15 cellular contexts compared by ENCODE assay signal in genomic region chr2:182946949-182947348, GRCh38.
A peak's percentile ranks its signal among the peaks of the same experiment; 100 is the strongest.
DNase-seq lines count a peak whose midpoint lies in the region; ATAC-seq and TF ChIP-seq lines count a peak whose summit lies in the region.
"Had no signal": no experiment of that assay in that cellular context is flagged by ENCODE, and none has a peak within 500 bp of the region (broad histone marks: within the 10 kb centered on the region; RNA-seq: fewer than 3 reads in every experiment).

No MANE protein-coding gene starts in this region.

- peaks cover 0 to 3% (median under 1%) of the 10 kb centered on the region in 4 donors for H3K4me1 Mint-ChIP-seq in CD4-positive, alpha-beta memory T cell
- no peaks in the 10 kb centered on the region for H3K4me1 Mint-ChIP-seq in T-cell
- H3K4me1 Mint-ChIP-seq: activated B cell treated with CpG ODN at 0.5 μM for 24 hours had no signal

- no peak overlapping the region for H3K4me3 Mint-ChIP-seq in CD4-positive, alpha-beta memory T cell
- H3K4me3 Mint-ChIP-seq in T-cell, result no peak overlapping the region
- H3K4me3 Mint-ChIP-seq: activated B cell treated with CpG ODN at 0.5 μM for 24 hours; activated T-helper 1 cell treated with anti-CD3 and anti-CD28 coated beads, Interleukin-12 subunit alpha, Interleukin-12 subunit beta, Interleukin-2, Interleukin-4 antibody, amounts not matched to agents 30 ng/mL and 10 ng/mL and 1 ng/mL, durations not matched to agents 14 hours and 24 hours and 36 hours had no signal

- intact Hi-C loops in CD4-positive, alpha-beta memory T cell (cut with micrococcal nuclease), result no loop called here

- peaks cover 8 to 16% of the 10 kb centered on the region in 2 donors for H3K36me3 Mint-ChIP-seq in CD4-positive, alpha-beta memory T cell
- H3K36me3 Mint-ChIP-seq in T-cell, result peaks cover 24% of the 10 kb centered on the region

- H3K27me3 Mint-ChIP-seq in CD4-positive, alpha-beta memory T cell, result no peaks in the 10 kb centered on the region
- H3K27me3 Mint-ChIP-seq in T-cell, result no peaks in the 10 kb centered on the region
- H3K27me3 Mint-ChIP-seq: activated B cell treated with CpG ODN at 0.5 μM for 24 hours had no signal

- no peaks in the 10 kb centered on the region for H3K27me3 ChIP-seq in CD4-positive, alpha-beta memory T cell (ENCODE audit: insufficient read depth, low read length)
- no peaks in the 10 kb centered on the region for H3K27me3 ChIP-seq in SJCRH30
- H3K27me3 ChIP-seq: BLaER1 treated with 17β-estradiol and CSF1 and Interleukin-3, amounts not matched to agents 10 nM and 100 nM; body of pancreas had no signal

- no peaks in the 10 kb centered on the region for H3K9me3 ChIP-seq in CD4-positive, alpha-beta memory T cell (ENCODE audit: control insufficient read depth in 1 of 2, low read length in 2 of 2)
- no peaks in the 10 kb centered on the region for H3K9me3 ChIP-seq in SJCRH30 (replicated peaks)
- H3K9me3 ChIP-seq: BLaER1 treated with 17β-estradiol and CSF1 and Interleukin-3, amounts not matched to agents 10 nM and 100 nM; body of pancreas had no signal

- CTCF ChIA-PET in CD4-positive, alpha-beta memory T cell (lab: Charles Lee; ENCODE audit: partially characterized antibody), result no interaction called here
- CTCF ChIA-PET in T-cell (lab: Charles Lee), result no interaction called here

- no peak overlapping the region for H3K27ac Mint-ChIP-seq in CD4-positive, alpha-beta memory T cell
- no peak overlapping the region for H3K27ac Mint-ChIP-seq in T-cell
- H3K27ac Mint-ChIP-seq: activated B cell treated with CpG ODN at 0.5 μM for 24 hours; activated T-helper 1 cell treated with anti-CD3 and anti-CD28 coated beads, Interleukin-12 subunit alpha, Interleukin-12 subunit beta, Interleukin-2, Interleukin-4 antibody, amounts not matched to agents 30 ng/mL and 10 ng/mL and 1 ng/mL, durations not matched to agents 14 hours and 24 hours and 36 hours had no signal

- no peaks in the 10 kb centered on the region for H3K36me3 ChIP-seq in CD4-positive, alpha-beta memory T cell (ENCODE audit: insufficient read depth, low read length)
- H3K36me3 ChIP-seq in SJCRH30, result peaks cover 60% of the 10 kb centered on the region
- H3K36me3 ChIP-seq: BLaER1 treated with 17β-estradiol and CSF1 and Interleukin-3, amounts not matched to agents 10 nM and 100 nM had no signal

- POLR2A ChIA-PET in CD4-positive, alpha-beta memory T cell (lab: Charles Lee; ENCODE audit: partially characterized antibody), result no interaction called here
- POLR2A ChIA-PET in T-cell (lab: Charles Lee), result no interaction called here

- no peaks in the 10 kb centered on the region for H3K9me3 Mint-ChIP-seq in CD4-positive, alpha-beta memory T cell
- H3K9me3 Mint-ChIP-seq in T-cell, result no peaks in the 10 kb centered on the region
- H3K9me3 Mint-ChIP-seq: activated B cell treated with CpG ODN at 0.5 μM for 24 hours; activated T-helper 1 cell treated with anti-CD3 and anti-CD28 coated beads, Interleukin-12 subunit alpha, Interleukin-12 subunit beta, Interleukin-2, Interleukin-4 antibody, amounts not matched to agents 30 ng/mL and 10 ng/mL and 1 ng/mL, durations not matched to agents 14 hours and 24 hours and 36 hours had no signal

- peak; percentile 9 for DNase-seq in AG08395 (ENCODE audit: low spot score)
- peak; percentile 10 for DNase-seq in HFF-Myc (ENCODE audit: extremely low read depth, low read depth)
- DNase-seq in SK-N-DZ (ENCODE audit: low spot score), result peak; percentile 63
- peak; percentile 6 for DNase-seq in glomerular visceral epithelial cell (ENCODE audit: extremely low spot score)
- no peak for DNase-seq in OCI-M2 (lab: John Stamatoyannopoulos, UW; ENCODE audit: unreplicated experiment)
- no peak for DNase-seq in CD4-positive, alpha-beta memory T cell
- no peak for DNase-seq in T-cell
- DNase-seq in SJCRH30, result no peak
- DNase-seq: activated B cell treated with CpG ODN at 0.5 μM for 24 hours; body of pancreas; retina; stimulated activated naive CD8-positive, alpha-beta T cell treated with anti-CD3 and anti-CD28 coated beads, Interleukin-15, Interleukin-2, amounts not matched to agents 100 U/mL and 50 U/mL, for 24 hours had no signal

- no peaks in the 10 kb centered on the region for H3K4me1 ChIP-seq in CD4-positive, alpha-beta memory T cell (ENCODE audit: insufficient read depth, low read length)
- H3K4me1 ChIP-seq in SJCRH30, result no peaks in the 10 kb centered on the region

- H3K4me3 ChIP-seq in HFF-Myc (replicated peaks; ENCODE audit: low read depth, low read length), result no peak overlapping the region
- no peak overlapping the region for H3K4me3 ChIP-seq in CD4-positive, alpha-beta memory T cell (ENCODE audit: low read length in 2 of 2)
- no peak overlapping the region for H3K4me3 ChIP-seq in SJCRH30
- H3K4me3 ChIP-seq: BLaER1 treated with 17β-estradiol and CSF1 and Interleukin-3, amounts not matched to agents 10 nM and 100 nM; body of pancreas had no signal

- TF ChIP-seq CTCF in HFF-Myc (IDR thresholded peaks at IDR 0.05; ENCODE audit: low read depth, low read length, missing control alignments), result no peak

- no peak for ATAC-seq in T-cell (replicated peaks in 1 of 4)
- ATAC-seq: body of pancreas; stimulated activated naive CD8-positive, alpha-beta T cell treated with anti-CD3 and anti-CD28 coated beads, Interleukin-15, Interleukin-2, amounts not matched to agents 100 U/mL and 50 U/mL, for 24 hours had no signal

- H3K27ac ChIP-seq in CD4-positive, alpha-beta memory T cell (ENCODE audit: low read depth, low read length), result no peak overlapping the region
- H3K27ac ChIP-seq in SJCRH30, result no peak overlapping the region
- H3K27ac ChIP-seq: BLaER1 treated with 17β-estradiol and CSF1 and Interleukin-3, amounts not matched to agents 10 nM and 100 nM; body of pancreas; epithelial cell of prostate had no signal

Comparison
In these comparisons a context has a peak if more than half of its experiments do, and no peak if none do; other contexts are left out.
1. DNase-seq: peak in AG08395 (single experiment), HFF-Myc (single experiment), SK-N-DZ (single experiment) and glomerular visceral epithelial cell (single experiment); none in OCI-M2 (single experiment), CD4-positive, alpha-beta memory T cell (0 of 5), T-cell (0 of 34) and SJCRH30 (0 of 2).